ENCODE assay signal across 7 cellular contexts in the genomic region with DNA sequence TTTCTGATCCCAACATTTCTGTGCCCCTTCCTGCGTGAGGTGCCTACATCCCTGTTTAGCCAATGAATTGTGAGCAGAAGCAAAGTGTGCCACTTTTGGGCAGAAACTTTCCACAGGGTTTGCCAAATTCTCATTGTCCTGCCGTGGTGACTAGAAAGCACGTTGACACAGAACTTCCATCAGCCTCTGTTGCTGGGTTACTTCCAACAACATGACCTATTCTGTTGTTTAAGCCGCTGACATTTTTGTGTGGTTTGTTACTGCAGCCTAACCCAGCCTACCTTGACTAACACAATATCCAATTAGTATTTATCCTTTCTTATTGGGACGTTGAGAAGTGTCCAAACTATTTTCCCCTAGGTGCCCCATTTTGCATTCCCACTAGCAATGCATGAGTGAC.
"Had no signal": no experiment of that assay in that cellular context is flagged by ENCODE, and none has a peak within 500 bp of the region (broad histone marks: within the 10 kb centered on the region; RNA-seq: fewer than 3 reads in every experiment).

No MANE protein-coding gene starts in this region.

- H3K27ac ChIP-seq: GM23248, HL-60 had no signal

- H3K4me1 ChIP-seq: HAP-1 had no signal

- H3K4me3 ChIP-seq: GM23248, HAP-1, K562 had no signal

- H3K36me3 ChIP-seq: HAP-1 had no signal

- H2AFZ ChIP-seq: GM23248 had no signal

- DNase-seq: GM23248, GOT3, H7, HFFc6 had no signal

- H3K9me3 ChIP-seq: HAP-1 had no signal

- H3K9ac ChIP-seq: GM23248 had no signal
